In the genomic region with DNA sequence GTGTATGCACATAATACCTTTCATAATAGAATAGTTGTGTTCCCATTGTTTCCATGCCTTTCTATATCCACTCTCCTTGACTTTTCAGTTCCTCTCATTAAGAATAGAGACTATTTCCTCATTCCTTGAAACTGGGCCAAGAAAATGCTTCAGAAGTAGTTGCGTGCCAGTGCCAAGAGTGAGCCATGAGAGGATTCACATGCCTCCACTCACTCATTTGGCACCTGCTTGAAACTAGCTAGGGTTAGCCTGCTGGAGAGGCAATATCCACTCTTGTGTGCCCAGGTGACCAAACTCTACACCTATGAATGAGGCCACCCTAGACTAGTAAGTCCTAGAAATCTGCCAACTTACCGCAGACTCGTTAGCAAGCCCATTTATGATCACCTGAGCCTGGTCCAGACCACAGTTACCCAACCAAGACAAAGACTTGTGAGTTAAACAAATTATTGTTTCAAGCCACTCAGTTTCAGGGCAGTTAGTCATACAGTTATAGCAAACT, we compare ENCODE assay signal across 10 cellular contexts.
DNase-seq lines count a peak whose midpoint lies in the region; ATAC-seq, FAIRE-seq and TF ChIP-seq lines count a peak whose summit lies in the region.
"Had no signal": no experiment of that assay in that cellular context is flagged by ENCODE, and none has a peak within 500 bp of the region (broad histone marks: within the 10 kb centered on the region; RNA-seq: fewer than 3 reads in every experiment).

No MANE protein-coding gene starts in this region.

- ATAC-seq in GM18907 (IDR thresholded peaks at IDR 0.05; ENCODE audit: unreplicated experiment) (peak; percentile 31), HG03064 (IDR thresholded peaks at IDR 0.05; ENCODE audit: low read depth, unreplicated experiment) (peak; percentile 47), GM21825 (IDR thresholded peaks at IDR 0.05; ENCODE audit: unreplicated experiment) (no peak)

- no peak overlapping the region for H3K9ac ChIP-seq in astrocyte (ENCODE audit: low read length)

- H3K4me2 ChIP-seq in astrocyte (ENCODE audit: low read length), result no peak overlapping the region

- TF ChIP-seq POLR2A in prostate gland (IDR thresholded peaks at IDR 0.05), result no peak

- 61% methylated on average over 3 of the region's 3 CpGs for WGBS in prostate gland

- TF ChIP-seq CTCF in astrocyte (IDR thresholded peaks at IDR 0.05; ENCODE audit: insufficient read depth, low read depth, low read length) (no peak), prostate gland (IDR thresholded peaks at IDR 0.05) (no peak), coronary artery (IDR thresholded peaks at IDR 0.05) (no peak)

- no peaks in the 10 kb centered on the region for H4K20me1 ChIP-seq in astrocyte (ENCODE audit: insufficient read depth, low read length)

- no peaks in the 10 kb centered on the region for H3K9me3 ChIP-seq in astrocyte (ENCODE audit: insufficient read depth, low read depth, low read length)
- no peaks in the 10 kb centered on the region for H3K9me3 ChIP-seq in prostate gland

- H3K4me1 ChIP-seq in astrocyte (ENCODE audit: insufficient read depth, low read length) (peaks cover 7% of the 10 kb centered on the region), prostate gland (replicated peaks) (no peaks in the 10 kb centered on the region)

- no peaks in the 10 kb centered on the region for H3K79me2 ChIP-seq in astrocyte (ENCODE audit: insufficient read depth, low read length)

- no peak overlapping the region for H2AFZ ChIP-seq in astrocyte (ENCODE audit: low read depth, low read length)

- intact Hi-C loops in prostate gland (cut with DNase I), result loop anchor here (10.0 kb wide), 1 partner anchor 388 kb away; a partner anchor contains a TSS

- H3K27me3 ChIP-seq in astrocyte (ENCODE audit: insufficient read depth, low read length), result no peaks in the 10 kb centered on the region
- H3K27me3 ChIP-seq in prostate gland (replicated peaks; ENCODE audit: insufficient read depth), result no peaks in the 10 kb centered on the region

- H3K36me3 Mint-ChIP-seq in astrocyte (ENCODE audit: low read depth, unreplicated experiment), result no peaks in the 10 kb centered on the region

- DNase-seq in astrocyte (ENCODE audit: low read depth) (peak; percentile 67), myocyte (ENCODE audit: low read depth) (peak; percentile 56), COR-L47 (lab: John Stamatoyannopoulos, UW) (no peak), prostate gland (ENCODE audit: low spot score) (no peak), coronary artery (ENCODE audit: low spot score) (no peak)
- DNase-seq: effector memory CD4-positive, alpha-beta T cell; NK-92 treated with Interleukin-12 subunit alpha and Interleukin-12 subunit beta, amount 100 ng/mL, for 24 hours had no signal

- H3K36me3 ChIP-seq in astrocyte (ENCODE audit: insufficient read depth, low read length) (no peaks in the 10 kb centered on the region), prostate gland (no peaks in the 10 kb centered on the region)

- H3K9me3 Mint-ChIP-seq in astrocyte (ENCODE audit: unreplicated experiment), result peaks cover 2% of the 10 kb centered on the region

- no peaks in the 10 kb centered on the region for H3K27me3 Mint-ChIP-seq in astrocyte (ENCODE audit: low read depth, unreplicated experiment)

- H3K27ac ChIP-seq in astrocyte (ENCODE audit: low read depth, low read length) (no peak overlapping the region), prostate gland (no peak overlapping the region), coronary artery (no peak overlapping the region)

- H3K27ac Mint-ChIP-seq in astrocyte (ENCODE audit: unreplicated experiment), result no peak overlapping the region

- H3K4me1 Mint-ChIP-seq in astrocyte (ENCODE audit: low read depth, unreplicated experiment), result peaks cover 5% of the 10 kb centered on the region

- peak; percentile 54 for FAIRE-seq in astrocyte (lab: Jason Lieb, UNC)

- H3K4me3 Mint-ChIP-seq in astrocyte (ENCODE audit: unreplicated experiment), result no peak overlapping the region

- H3K4me3 ChIP-seq in astrocyte (ENCODE audit: insufficient read depth, low read depth, low read length) (no peak overlapping the region), prostate gland (no peak overlapping the region), coronary artery (no peak overlapping the region)

Comparison
In these comparisons a context has a peak if more than half of its experiments do, and no peak if none do; other contexts are left out.
1. DNase-seq: peak in astrocyte (single experiment) and myocyte (single experiment); none in COR-L47 (single experiment), prostate gland (single experiment) and coronary artery (single experiment).